10 cellular contexts compared by ENCODE assay signal in genomic region chr12:53045646-53046045, GRCh38.
A peak's percentile ranks its signal among the peaks of the same experiment; 100 is the strongest.
DNase-seq lines count a peak whose midpoint lies in the region; ATAC-seq and TF ChIP-seq lines count a peak whose summit lies in the region.
"Had no signal": no experiment of that assay in that cellular context is flagged by ENCODE, and none has a peak within 500 bp of the region (broad histone marks: within the 10 kb centered on the region; RNA-seq: fewer than 3 reads in every experiment).

No MANE protein-coding gene starts in this region.

- H3K4me1 Mint-ChIP-seq in activated naive CD8-positive, alpha-beta T cell (ENCODE audit: low read depth): peaks cover 17% of the 10 kb centered on the region
- peaks cover 19 to 36% of the 10 kb centered on the region in 2 donors for H3K4me1 Mint-ChIP-seq in stimulated activated naive B cell treated with anti-CD40 and anti-IgM and Interleukin-4, amounts not matched to agents 10 μg/mL and 1 μg/mL and 100 μg/mL, for 72 hours

- no peak overlapping the region for H3K27ac Mint-ChIP-seq in activated naive CD8-positive, alpha-beta T cell
- H3K27ac Mint-ChIP-seq in stimulated activated naive B cell treated with anti-CD40 and anti-IgM and Interleukin-4, amounts not matched to agents 10 μg/mL and 1 μg/mL and 100 μg/mL, for 72 hours: peak overlapping the region; percentile 90

- H3K27ac ChIP-seq in HEK293 (ENCODE audit: extremely low read depth, low read depth, low read length): no peak overlapping the region
- H3K27ac ChIP-seq in iPS-20b (ENCODE audit: low read length): no peak overlapping the region

- no peaks in the 10 kb centered on the region for H3K9me3 ChIP-seq in HEK293 (ENCODE audit: control insufficient read depth, insufficient read depth, low read depth, low read length)
- H3K9me3 ChIP-seq in iPS-20b (ENCODE audit: insufficient read depth, low read depth, low read length): no peaks in the 10 kb centered on the region

- H3K4me3 Mint-ChIP-seq in activated naive CD8-positive, alpha-beta T cell: peak overlapping the region; percentile 92
- peak overlapping the region; percentile 94 for H3K4me3 Mint-ChIP-seq in stimulated activated naive B cell treated with anti-CD40 and anti-IgM and Interleukin-4, amounts not matched to agents 10 μg/mL and 1 μg/mL and 100 μg/mL, for 72 hours

- TF ChIP-seq CTCF in HEK293 (tag by site-specific recombination; IDR thresholded peaks at IDR 0.05): no peak

- POLR2A ChIA-PET in HEK293 (lab: Yijun Ruan, JAX): interaction anchor here (1.0 to 1.3 kb wide), 2 partner anchors 9 to 34 kb away, joined by 3 to 4 read pairs; partner anchors contain the start of gene SPRYD3

- H3K36me3 ChIP-seq in HEK293 (ENCODE audit: control insufficient read depth in 2 of 2, insufficient read depth in 1 of 2, low read length in 2 of 2) (peaks cover 0 to 13% of the 10 kb centered on the region in 2 experiments; a peak in 1 of 3 replicates), iPS-20b (ENCODE audit: insufficient read depth, low read depth, low read length) (peaks cover 17% of the 10 kb centered on the region; the same call in 1 of the 2 replicates)

- H3K9ac ChIP-seq in iPS-20b (ENCODE audit: low read depth, low read length): no peak overlapping the region

- no peaks in the 10 kb centered on the region for H3K36me3 Mint-ChIP-seq in activated naive CD8-positive, alpha-beta T cell
- H3K36me3 Mint-ChIP-seq in stimulated activated naive B cell treated with anti-CD40 and anti-IgM and Interleukin-4, amounts not matched to agents 10 μg/mL and 1 μg/mL and 100 μg/mL, for 72 hours: peaks cover 9 to 21% of the 10 kb centered on the region in 2 donors

- no peaks in the 10 kb centered on the region for H3K9me3 Mint-ChIP-seq in activated naive CD8-positive, alpha-beta T cell (ENCODE audit: low read depth)
- H3K9me3 Mint-ChIP-seq in stimulated activated naive B cell treated with anti-CD40 and anti-IgM and Interleukin-4, amounts not matched to agents 10 μg/mL and 1 μg/mL and 100 μg/mL, for 72 hours: no peaks in the 10 kb centered on the region

- no peak for DNase-seq in stimulated activated naive B cell treated with anti-CD40 and anti-IgM and Interleukin-4, amounts not matched to agents 10 μg/mL and 1 μg/mL and 100 μg/mL, for 72 hours
- no peak for DNase-seq in NCI-H446 (lab: John Stamatoyannopoulos, UW)
- no peak for DNase-seq in DMS114 treated with DMSO at 0.1 percent for 48 hours (lab: John Stamatoyannopoulos, UW; ENCODE audit: unreplicated experiment)
- DNase-seq in activated CD4-positive, alpha-beta T cell treated with anti-CD3 and anti-CD28 coated beads for 48 hours: no peak
- DNase-seq in iPS-NIHi11 (ENCODE audit: low spot score): no peak
- DNase-seq: activated effector memory CD4-positive, alpha-beta T cell treated with Interleukin-2 at 50 U/mL for 16 hours; NCI-H1048 had no signal

- peaks cover 28% of the 10 kb centered on the region for H3K27me3 ChIP-seq in iPS-20b (ENCODE audit: insufficient read depth, low read length)

- CTCF ChIA-PET in HEK293 (lab: Yijun Ruan, JAX): interaction anchor here (0.7 to 1.9 kb wide), 3 partner anchors 10 to 160 kb away, joined by 3 to 5 read pairs (median 4); no protein-coding TSS in a partner anchor

- H3K4me1 ChIP-seq in HEK293 (ENCODE audit: control insufficient read depth, insufficient read depth, low read length) (peaks cover 29% of the 10 kb centered on the region), iPS-20b (ENCODE audit: insufficient read depth, low read length) (peaks cover 43% of the 10 kb centered on the region)

- H3K4me3 ChIP-seq in HEK293 (ENCODE audit: low read depth, low read length): no peak overlapping the region
- H3K4me3 ChIP-seq in iPS-20b (ENCODE audit: low read length): peak overlapping the region; percentile 71; the same call in 1 of the 2 replicates

- H3K27me3 Mint-ChIP-seq in activated naive CD8-positive, alpha-beta T cell: no peaks in the 10 kb centered on the region
- H3K27me3 Mint-ChIP-seq in stimulated activated naive B cell treated with anti-CD40 and anti-IgM and Interleukin-4, amounts not matched to agents 10 μg/mL and 1 μg/mL and 100 μg/mL, for 72 hours: peaks cover 0 to 4% of the 10 kb centered on the region in 2 donors

- ATAC-seq in stimulated activated naive B cell treated with anti-CD40 and anti-IgM and Interleukin-4, amounts not matched to agents 10 μg/mL and 1 μg/mL and 100 μg/mL, for 72 hours (replicated peaks): no peak

TF ChIP-seq in HEK293, 187 proteins besides CTCF, POLR2A, EP300 and RAD21 (continues in another document):
- no peak for TF ChIP-seq ZNF211 (tag by site-specific recombination; IDR thresholded peaks at IDR 0.05; ENCODE audit: low read depth)
- no peak for TF ChIP-seq ZNF350 (tag by site-specific recombination; IDR thresholded peaks at IDR 0.05)
- TF ChIP-seq KLF17 (tag by site-specific recombination; IDR thresholded peaks at IDR 0.05): no peak
- no peak for TF ChIP-seq ZBTB21 (tag by site-specific recombination; IDR thresholded peaks at IDR 0.05)
- TF ChIP-seq SCRT2 (tag by site-specific recombination; IDR thresholded peaks at IDR 0.05): peak; percentile 75
- no peak for TF ChIP-seq ZNF707 (tag by site-specific recombination; IDR thresholded peaks at IDR 0.05)
- TF ChIP-seq ZNF202 (tag by site-specific recombination; IDR thresholded peaks at IDR 0.05; ENCODE audit: borderline replicate concordance): no peak
- TF ChIP-seq ZNF654 (tag by site-specific recombination; IDR thresholded peaks at IDR 0.05; ENCODE audit: low read depth): no peak
- TF ChIP-seq ZNF660 (tag by site-specific recombination; IDR thresholded peaks at IDR 0.05): no peak
- TF ChIP-seq ZNF302 (tag by site-specific recombination; IDR thresholded peaks at IDR 0.05; ENCODE audit: low read depth): no peak
- TF ChIP-seq ZNF23 (tag by site-specific recombination; IDR thresholded peaks at IDR 0.05; ENCODE audit: borderline replicate concordance): no peak
- no peak for TF ChIP-seq ZNF837 (tag by site-specific recombination; IDR thresholded peaks at IDR 0.05)
- TF ChIP-seq SCRT1 (tag by site-specific recombination; IDR thresholded peaks at IDR 0.05; ENCODE audit: borderline replicate concordance): peak; percentile 39; the same call in 1 of the 2 replicates
- TF ChIP-seq ZNF114 (tag by site-specific recombination; IDR thresholded peaks at IDR 0.05): no peak
- no peak for TF ChIP-seq ZNF560 (tag by site-specific recombination; IDR thresholded peaks at IDR 0.05; ENCODE audit: borderline replicate concordance)
- no peak for TF ChIP-seq ZNF112 (tag by site-specific recombination; IDR thresholded peaks at IDR 0.05)
- TF ChIP-seq ZNF629 (tag by site-specific recombination; IDR thresholded peaks at IDR 0.05): no peak
- TF ChIP-seq ZNF16 (tag by site-specific recombination; IDR thresholded peaks at IDR 0.05; ENCODE audit: low read depth): no peak
- TF ChIP-seq KLF1 (tag by site-specific recombination; IDR thresholded peaks at IDR 0.05): no peak
- TF ChIP-seq ZNF311 (tag by site-specific recombination; IDR thresholded peaks at IDR 0.05; ENCODE audit: borderline replicate concordance): no peak
- TF ChIP-seq, protein P1, sequence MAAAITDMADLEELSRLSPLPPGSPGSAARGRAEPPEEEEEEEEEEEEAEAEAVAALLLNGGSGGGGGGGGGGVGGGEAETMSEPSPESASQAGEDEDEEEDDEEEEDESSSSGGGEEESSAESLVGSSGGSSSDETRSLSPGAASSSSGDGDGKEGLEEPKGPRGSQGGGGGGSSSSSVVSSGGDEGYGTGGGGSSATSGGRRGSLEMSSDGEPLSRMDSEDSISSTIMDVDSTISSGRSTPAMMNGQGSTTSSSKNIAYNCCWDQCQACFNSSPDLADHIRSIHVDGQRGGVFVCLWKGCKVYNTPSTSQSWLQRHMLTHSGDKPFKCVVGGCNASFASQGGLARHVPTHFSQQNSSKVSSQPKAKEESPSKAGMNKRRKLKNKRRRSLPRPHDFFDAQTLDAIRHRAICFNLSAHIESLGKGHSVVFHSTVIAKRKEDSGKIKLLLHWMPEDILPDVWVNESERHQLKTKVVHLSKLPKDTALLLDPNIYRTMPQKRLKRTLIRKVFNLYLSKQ (tag by site-specific recombination; IDR thresholded peaks at IDR 0.05; ENCODE audit: borderline replicate concordance): no peak
- TF ChIP-seq, protein P2, sequence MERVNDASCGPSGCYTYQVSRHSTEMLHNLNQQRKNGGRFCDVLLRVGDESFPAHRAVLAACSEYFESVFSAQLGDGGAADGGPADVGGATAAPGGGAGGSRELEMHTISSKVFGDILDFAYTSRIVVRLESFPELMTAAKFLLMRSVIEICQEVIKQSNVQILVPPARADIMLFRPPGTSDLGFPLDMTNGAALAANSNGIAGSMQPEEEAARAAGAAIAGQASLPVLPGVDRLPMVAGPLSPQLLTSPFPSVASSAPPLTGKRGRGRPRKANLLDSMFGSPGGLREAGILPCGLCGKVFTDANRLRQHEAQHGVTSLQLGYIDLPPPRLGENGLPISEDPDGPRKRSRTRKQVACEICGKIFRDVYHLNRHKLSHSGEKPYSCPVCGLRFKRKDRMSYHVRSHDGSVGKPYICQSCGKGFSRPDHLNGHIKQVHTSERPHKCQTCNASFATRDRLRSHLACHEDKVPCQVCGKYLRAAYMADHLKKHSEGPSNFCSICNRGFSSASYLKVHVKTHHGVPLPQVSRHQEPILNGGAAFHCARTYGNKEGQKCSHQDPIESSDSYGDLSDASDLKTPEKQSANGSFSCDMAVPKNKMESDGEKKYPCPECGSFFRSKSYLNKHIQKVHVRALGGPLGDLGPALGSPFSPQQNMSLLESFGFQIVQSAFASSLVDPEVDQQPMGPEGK (tag by site-specific recombination; IDR thresholded peaks at IDR 0.05): 0 out of 2 replicates have a peak, but pooled peaks have one; percentile 4
- TF ChIP-seq ZNF214 (tag by site-specific recombination; IDR thresholded peaks at IDR 0.05; ENCODE audit: borderline replicate concordance): no peak
- no peak for TF ChIP-seq KLF8 (tag by site-specific recombination; IDR thresholded peaks at IDR 0.05)
- no peak for TF ChIP-seq ZNF341 (tag by site-specific recombination; IDR thresholded peaks at IDR 0.05; ENCODE audit: low read depth)
- TF ChIP-seq IKZF3 (tag by site-specific recombination; IDR thresholded peaks at IDR 0.05): 0 out of 2 replicates have a peak, but pooled peaks have one; percentile 13
- TF ChIP-seq ZEB2 (tag by site-specific recombination; IDR thresholded peaks at IDR 0.05): no peak
- no peak for TF ChIP-seq GFI1B (tag by site-specific recombination; IDR thresholded peaks at IDR 0.05)
